Comparison of ENCODE assay signal across 9 cellular contexts in genomic region chr10:12500406-12501303, GRCh38.
DNase-seq lines count a peak whose midpoint lies in the region; ATAC-seq and TF ChIP-seq lines count a peak whose summit lies in the region.
"Had no signal": no experiment of that assay in that cellular context is flagged by ENCODE, and none has a peak within 500 bp of the region (broad histone marks: within the 10 kb centered on the region; RNA-seq: fewer than 3 reads in every experiment).

No MANE protein-coding gene starts in this region.

- H2AFZ ChIP-seq in mammary epithelial cell (ENCODE audit: low read depth, low read length) = no peak overlapping the region

- H3K4me2 ChIP-seq in mammary epithelial cell (ENCODE audit: insufficient read depth, low read depth, low read length) = no peak overlapping the region

- peaks cover 6% of the 10 kb centered on the region for H3K9me3 ChIP-seq in mammary epithelial cell (replicated peaks; ENCODE audit: insufficient read depth, low read length)
- no peaks in the 10 kb centered on the region for H3K9me3 ChIP-seq in duodenal mucosa (ENCODE audit: control insufficient read depth in 1 of 2, low read length in 2 of 2)
- no peaks in the 10 kb centered on the region for H3K9me3 ChIP-seq in upper lobe of right lung

- WGBS in mammary epithelial cell (ENCODE audit: low coverage, missing lambda C conversion rate) = 38% methylated on average over 7 of the region's 7 CpGs

- peaks cover 10% of the 10 kb centered on the region for H3K27me3 Mint-ChIP-seq in MCF 10A (ENCODE audit: insufficient read depth, unreplicated experiment)
- no peaks in the 10 kb centered on the region for H3K27me3 Mint-ChIP-seq in activated CD4-positive, alpha-beta memory T cell treated with anti-CD3 and anti-CD28 coated beads, Interleukin-2, amount 10 ng/mL, durations not matched to agents 7 days and 5 days

- no peak overlapping the region for H3K4me3 ChIP-seq in mammary epithelial cell (replicated peaks in 1 of 3; ENCODE audit: insufficient read depth in 1 of 3, low read depth in 2 of 3, low read length in 3 of 3)
- H3K4me3 ChIP-seq in duodenal mucosa (ENCODE audit: low read depth in 1 of 2, low read length in 2 of 2) = peak overlapping the region; percentile 33 to 40
- H3K4me3 ChIP-seq in upper lobe of right lung = no peak overlapping the region

- no peak overlapping the region for H3K9ac ChIP-seq in mammary epithelial cell (ENCODE audit: insufficient read depth, low read length)
- H3K9ac ChIP-seq in duodenal mucosa (ENCODE audit: low read depth in 1 of 2, low read length in 2 of 2) = peak overlapping the region in 1 of 2 donors; percentile 10

- POLR2A ChIA-PET in MCF 10A (lab: Yijun Ruan, JAX) = no interaction called here
- POLR2A ChIA-PET in activated CD4-positive, alpha-beta memory T cell treated with anti-CD3 and anti-CD28 coated beads, Interleukin-2, amount 10 ng/mL, durations not matched to agents 7 days and 5 days (lab: Charles Lee) = no interaction called here

- H3K4me1 ChIP-seq in mammary epithelial cell (ENCODE audit: insufficient read depth, low read length) (no peaks in the 10 kb centered on the region), duodenal mucosa (ENCODE audit: control insufficient read depth in 1 of 2, insufficient read depth in 2 of 2, low read length in 2 of 2) (peaks cover 36 to 37% of the 10 kb centered on the region in 2 donors), upper lobe of right lung (peaks cover 16% of the 10 kb centered on the region)

- H3K27ac Mint-ChIP-seq in MCF 10A (ENCODE audit: low read depth, unreplicated experiment) = no peak overlapping the region
- H3K27ac Mint-ChIP-seq in activated CD4-positive, alpha-beta memory T cell treated with anti-CD3 and anti-CD28 coated beads, Interleukin-2, amount 10 ng/mL, durations not matched to agents 7 days and 5 days = no peak overlapping the region

- TF ChIP-seq CTCF in MCF 10A (IDR thresholded peaks at IDR 0.05; ENCODE audit: unreplicated experiment) (no peak), mammary epithelial cell (conservative IDR thresholded peaks at IDR 0.05 in 1 of 2, IDR thresholded peaks at IDR 0.05 in 1 of 2; ENCODE audit: extremely low read depth in 1 of 2, insufficient read depth in 1 of 2, low read depth in 1 of 2, low read length in 2 of 2) (no peak), upper lobe of right lung (IDR thresholded peaks at IDR 0.05) (no peak)

- dilution Hi-C loops in mammary epithelial cell (cut with HindIII; ENCODE audit: low sequenced_read_pairs) = no loop called here

- DNase-seq in MCF 10A (ENCODE audit: unreplicated experiment) (peak; percentile 54), mammary epithelial cell (no peak), NCI-H774 (lab: John Stamatoyannopoulos, UW) (peak; percentile 46), upper lobe of right lung (peak; percentile 22), amniotic stem cell (lab: John Stamatoyannopoulos, UW) (no peak), iPS-NIHi11 (ENCODE audit: low spot score) (no peak)
- no peak for DNase-seq in activated CD4-positive, alpha-beta memory T cell treated with anti-CD3 and anti-CD28 coated beads, Interleukin-2, amount 10 ng/mL, durations not matched to agents 7 days and 5 days
- DNase-seq: stimulated activated CD4-positive, alpha-beta T cell treated with anti-CD3 and anti-CD28 coated beads, Interleukin-2, amount 100 ng/mL, for 48 hours had no signal

- in situ Hi-C loops in mammary epithelial cell (cut with MboI; ENCODE audit: low sequenced_read_pairs in 2 of 2) = no loop called here

- H3K79me2 ChIP-seq in mammary epithelial cell (ENCODE audit: insufficient read depth, low read length) = no peaks in the 10 kb centered on the region

- H3K4me3 Mint-ChIP-seq in MCF 10A (ENCODE audit: unreplicated experiment) = no peak overlapping the region
- H3K4me3 Mint-ChIP-seq in activated CD4-positive, alpha-beta memory T cell treated with anti-CD3 and anti-CD28 coated beads, Interleukin-2, amount 10 ng/mL, durations not matched to agents 7 days and 5 days = no peak overlapping the region

- peaks cover 7% of the 10 kb centered on the region for H3K4me1 Mint-ChIP-seq in MCF 10A (ENCODE audit: insufficient read depth, unreplicated experiment)
- peaks cover 27% of the 10 kb centered on the region for H3K4me1 Mint-ChIP-seq in activated CD4-positive, alpha-beta memory T cell treated with anti-CD3 and anti-CD28 coated beads, Interleukin-2, amount 10 ng/mL, durations not matched to agents 7 days and 5 days

- no peaks in the 10 kb centered on the region for H3K27me3 ChIP-seq in mammary epithelial cell (ENCODE audit: insufficient read depth, low read length)
- H3K27me3 ChIP-seq in duodenal mucosa (ENCODE audit: control insufficient read depth in 1 of 2, insufficient read depth in 2 of 2, low read length in 2 of 2) = no peaks in the 10 kb centered on the region
- H3K27me3 ChIP-seq in upper lobe of right lung = no peaks in the 10 kb centered on the region

- no peaks in the 10 kb centered on the region for H3K36me3 Mint-ChIP-seq in MCF 10A (ENCODE audit: insufficient read depth, unreplicated experiment)
- no peaks in the 10 kb centered on the region for H3K36me3 Mint-ChIP-seq in activated CD4-positive, alpha-beta memory T cell treated with anti-CD3 and anti-CD28 coated beads, Interleukin-2, amount 10 ng/mL, durations not matched to agents 7 days and 5 days (ENCODE audit: low read depth)

- CTCF ChIA-PET in MCF 10A (lab: Yijun Ruan, JAX) (interaction anchor here (0.6 to 0.7 kb wide), 2 partner anchors 16 to 84 kb away, joined by 3 to 6 read pairs; no protein-coding TSS in a partner anchor), mammary epithelial cell (lab: Charles Lee; ENCODE audit: low non-redundant PET) (no interaction called here)
- CTCF ChIA-PET in activated CD4-positive, alpha-beta memory T cell treated with anti-CD3 and anti-CD28 coated beads, Interleukin-2, amount 10 ng/mL, durations not matched to agents 7 days and 5 days (lab: Charles Lee) = no interaction called here

- no peaks in the 10 kb centered on the region for H3K36me3 ChIP-seq in mammary epithelial cell (ENCODE audit: insufficient read depth, low read length)
- no peaks in the 10 kb centered on the region for H3K36me3 ChIP-seq in duodenal mucosa (ENCODE audit: control insufficient read depth in 1 of 2, insufficient read depth in 2 of 2, low read length in 2 of 2)
- H3K36me3 ChIP-seq in upper lobe of right lung = no peaks in the 10 kb centered on the region

- intact Hi-C loops in MCF 10A (cut with micrococcal nuclease) (no loop called here), mammary epithelial cell (cut with micrococcal nuclease) (no loop called here), upper lobe of right lung (cut with DNase I) (no loop called here)

- peak; percentile 59 for ATAC-seq in upper lobe of right lung

- H3K9me3 Mint-ChIP-seq in MCF 10A (ENCODE audit: unreplicated experiment) = no peaks in the 10 kb centered on the region
- no peaks in the 10 kb centered on the region for H3K9me3 Mint-ChIP-seq in activated CD4-positive, alpha-beta memory T cell treated with anti-CD3 and anti-CD28 coated beads, Interleukin-2, amount 10 ng/mL, durations not matched to agents 7 days and 5 days

- BruUV-seq in MCF 10A (replicated peaks; lab: Mats Ljungman, UMichigan) (no TSS peak), mammary epithelial cell (replicated peaks; lab: Mats Ljungman, UMichigan) (no TSS peak)

- H3K27ac ChIP-seq in mammary epithelial cell (ENCODE audit: insufficient read depth, low read depth, low read length) = no peak overlapping the region
- no peak overlapping the region for H3K27ac ChIP-seq in duodenal mucosa (ENCODE audit: low read depth, low read length)
- H3K27ac ChIP-seq in upper lobe of right lung = no peak overlapping the region

- no peaks in the 10 kb centered on the region for H4K20me1 ChIP-seq in mammary epithelial cell (ENCODE audit: insufficient read depth, low read length)

Comparison
In these comparisons a context has a peak if more than half of its experiments do, and no peak if none do; other contexts are left out.
1. DNase-seq: peak in MCF 10A (single experiment), NCI-H774 (single experiment) and upper lobe of right lung (single experiment); none in mammary epithelial cell (single experiment), activated CD4-positive, alpha-beta memory T cell treated with anti-CD3 and anti-CD28 coated beads, Interleukin-2, amount 10 ng/mL, durations not matched to agents 7 days and 5 days (single experiment), amniotic stem cell (single experiment) and iPS-NIHi11 (single experiment).
2. H3K4me3 ChIP-seq: peak in duodenal mucosa (2 of 2); none in mammary epithelial cell (0 of 3) and upper lobe of right lung (single experiment).